ENCODE assay signal across 24 cellular contexts in genomic region chr19:16576690-16577530, GRCh38.
"Had no signal": no experiment of that assay in that cellular context is flagged by ENCODE, and none has a peak within 500 bp of the region (broad histone marks: within the 10 kb centered on the region; RNA-seq: fewer than 3 reads in every experiment).

No MANE protein-coding gene starts in this region.

- ATAC-seq: activated T-helper 17 cell treated with anti-CD3 and anti-CD28 coated beads, Interleukin-2, amount 50 U/mL, for 72 hours; heart left ventricle; naive thymus-derived CD8-positive, alpha-beta T cell; sciatic nerve had no signal

- H3K9me3 ChIP-seq: heart left ventricle, tibial nerve had no signal

- H3K27ac ChIP-seq: brain microvascular endothelial cell, tibial nerve had no signal

- H3K27me3 ChIP-seq: brain microvascular endothelial cell, heart left ventricle, tibial nerve had no signal

- H3K4me3 ChIP-seq: heart left ventricle, tibial nerve had no signal

- DNase-seq: activated CD4-positive, alpha-beta memory T cell treated with anti-CD3 and anti-CD28 coated beads for 36 hours; activated CD4-positive, alpha-beta T cell treated with anti-CD3 and anti-CD28 coated beads, Interleukin-2, amount 10 ng/mL, durations not matched to agents 24 days and 14 days; activated CD4-positive, CD25-positive, alpha-beta regulatory T cell treated with anti-CD3 and anti-CD28 coated beads, Interleukin-2, amount 50 U/mL, for 72 hours; activated CD8-positive, alpha-beta memory T cell treated with anti-CD3 and anti-CD28 coated beads, Interleukin-2, amount 50 U/mL, for 4 hours; activated gamma-delta T cell treated with Interleukin-2 at 50 U/mL for 16 hours; activated naive CD4-positive, alpha-beta T cell treated with anti-CD3 and anti-CD28 coated beads, Interleukin-2, amount 50 U/mL, for 16 hours; activated T-cell treated with anti-CD3 and anti-CD28 coated beads, Interleukin-2, amount 50 U/mL, for 1 hour; amniotic stem cell; brain microvascular endothelial cell; caudate nucleus; cortex of kidney; foreskin fibroblast; naive thymus-derived CD8-positive, alpha-beta T cell; small intestine; stimulated activated CD4-positive, alpha-beta T cell treated with anti-CD3 and anti-CD28 coated beads, Interleukin-1b, Interleukin-23, amount 100 ng/mL, for 48 hours; stimulated activated naive CD4-positive, alpha-beta T cell; T-helper 2 cell had no signal

- FAIRE-seq: astrocyte, endothelial cell of umbilical vein, islet of Langerhans, small intestine had no signal
